Comparison of ENCODE assay signal across 41 cellular contexts in genomic region chr11:22302368-22302767, GRCh38. TPM values are rescaled to one million over a fixed set of nuclear protein-coding genes. Genes with fewer than 3 reads are reported as not detected.
"Had no signal": no experiment of that assay in that cellular context is flagged by ENCODE, and none has a peak within 500 bp of the region (broad histone marks: within the 10 kb centered on the region; RNA-seq: fewer than 3 reads in every experiment).

No MANE protein-coding gene starts in this region.

- H3K36me3 ChIP-seq: adrenal gland, ascending aorta, brain microvascular endothelial cell, breast epithelium, cardiac muscle cell had no signal

- H3K27ac Mint-ChIP-seq: activated naive CD4-positive, alpha-beta T cell treated with anti-CD3 and anti-CD28 coated beads for 36 hours; activated naive CD4-positive, alpha-beta T cell treated with anti-CD3 and anti-CD28 coated beads, Interleukin-2, amount 10 ng/mL, durations not matched to agents 7 days and 5 days; activated naive CD4-positive, alpha-beta T cell treated with anti-CD3 and anti-CD28 coated beads, Interleukin-2, amount 50 U/mL, for 24 hours; activated naive CD4-positive, alpha-beta T cell treated with anti-CD3 and anti-CD28 coated beads, Interleukin-2, amount 50 U/mL, for 72 hours; activated naive CD8-positive, alpha-beta T cell; activated naive CD8-positive, alpha-beta T cell treated with anti-CD3 and anti-CD28 coated beads for 36 hours; activated naive CD8-positive, alpha-beta T cell treated with anti-CD3 and anti-CD28 coated beads, Interleukin-2, amount 10 ng/mL, durations not matched to agents 7 days and 5 days; activated naive CD8-positive, alpha-beta T cell treated with anti-CD3 and anti-CD28 coated beads, Interleukin-2, amount 50 U/mL, for 24 hours; activated T-cell treated with anti-CD3 and anti-CD28 coated beads, Interleukin-2, amount 50 U/mL, for 24 hours; activated T-cell treated with anti-CD3 and anti-CD28 coated beads, Interleukin-2, amount 50 U/mL, for 72 hours; activated T-helper 1 cell treated with anti-CD3 and anti-CD28 coated beads, Interleukin-12 subunit alpha, Interleukin-12 subunit beta, Interleukin-2, Interleukin-4 antibody, amounts not matched to agents 30 ng/mL and 10 ng/mL and 1 ng/mL, durations not matched to agents 14 hours and 24 hours and 36 hours; activated T-helper 17 cell treated with anti-CD3 and anti-CD28 coated beads, Interleukin-2, amount 50 U/mL, for 72 hours; activated T-helper 2 cell treated with anti-CD3 and anti-CD28 coated beads, Interferon-gamma antibody, Interleukin-2, Interleukin-4, amounts not matched to agents 10 μg/mL and 5 μg/mL and 100 μg/mL, durations not matched to agents 14 hours and 24 hours and 36 hours; brain had no signal

- H3K4me3 Mint-ChIP-seq: activated naive CD4-positive, alpha-beta T cell treated with anti-CD3 and anti-CD28 coated beads for 36 hours; activated naive CD4-positive, alpha-beta T cell treated with anti-CD3 and anti-CD28 coated beads, Interleukin-2, amount 10 ng/mL, durations not matched to agents 7 days and 5 days; activated naive CD4-positive, alpha-beta T cell treated with anti-CD3 and anti-CD28 coated beads, Interleukin-2, amount 50 U/mL, for 24 hours; activated naive CD8-positive, alpha-beta T cell; activated naive CD8-positive, alpha-beta T cell treated with anti-CD3 and anti-CD28 coated beads for 36 hours; activated naive CD8-positive, alpha-beta T cell treated with anti-CD3 and anti-CD28 coated beads, Interleukin-2, amount 10 ng/mL, durations not matched to agents 7 days and 5 days; activated naive CD8-positive, alpha-beta T cell treated with anti-CD3 and anti-CD28 coated beads, Interleukin-2, amount 50 U/mL, for 24 hours; activated T-cell treated with anti-CD3 and anti-CD28 coated beads, Interleukin-2, amount 50 U/mL, for 24 hours; activated T-cell treated with anti-CD3 and anti-CD28 coated beads, Interleukin-2, amount 50 U/mL, for 4 hours; activated T-cell treated with anti-CD3 and anti-CD28 coated beads, Interleukin-2, amount 50 U/mL, for 72 hours; activated T-helper 1 cell treated with anti-CD3 and anti-CD28 coated beads, Interleukin-12 subunit alpha, Interleukin-12 subunit beta, Interleukin-2, Interleukin-4 antibody, amounts not matched to agents 30 ng/mL and 10 ng/mL and 1 ng/mL, durations not matched to agents 14 hours and 24 hours and 36 hours; activated T-helper 17 cell treated with anti-CD3 and anti-CD28 coated beads, Interleukin-2, amount 50 U/mL, for 72 hours; brain; central memory CD8-positive, alpha-beta T cell had no signal

- H3K27me3 ChIP-seq: ascending aorta, body of pancreas, brain microvascular endothelial cell had no signal

- H3K4me1 ChIP-seq: adrenal gland, ascending aorta, body of pancreas, breast epithelium had no signal

- H3K36me3 Mint-ChIP-seq: activated naive CD4-positive, alpha-beta T cell treated with anti-CD3 and anti-CD28 coated beads, Interleukin-2, amount 10 ng/mL, durations not matched to agents 7 days and 5 days; activated naive CD4-positive, alpha-beta T cell treated with anti-CD3 and anti-CD28 coated beads, Interleukin-2, amount 50 U/mL, for 24 hours; activated naive CD4-positive, alpha-beta T cell treated with anti-CD3 and anti-CD28 coated beads, Interleukin-2, amount 50 U/mL, for 72 hours; activated naive CD8-positive, alpha-beta T cell; activated naive CD8-positive, alpha-beta T cell treated with anti-CD3 and anti-CD28 coated beads for 36 hours; activated naive CD8-positive, alpha-beta T cell treated with anti-CD3 and anti-CD28 coated beads, Interleukin-2, amount 10 ng/mL, durations not matched to agents 7 days and 5 days; brain had no signal

- H3K27me3 Mint-ChIP-seq: brain; central memory CD8-positive, alpha-beta T cell had no signal

- H3K27ac ChIP-seq: adrenal gland, ascending aorta, body of pancreas, brain microvascular endothelial cell, breast epithelium, cardiac muscle cell had no signal

- FAIRE-seq: astrocyte, bronchial epithelial cell had no signal

- H3K4me3 ChIP-seq: adrenal gland, ascending aorta, body of pancreas, breast epithelium, cardiac muscle cell had no signal

- ATAC-seq: activated naive CD4-positive, alpha-beta T cell treated with anti-CD3 and anti-CD28 coated beads, Interleukin-2, amount 50 U/mL, for 72 hours; activated naive CD8-positive, alpha-beta T cell treated with anti-CD3 and anti-CD28 coated beads, Interleukin-2, amount 50 U/mL, for 24 hours; activated T-cell treated with anti-CD3 and anti-CD28 coated beads, Interleukin-2, amount 50 U/mL, for 4 hours; activated T-cell treated with anti-CD3 and anti-CD28 coated beads, Interleukin-2, amount 50 U/mL, for 72 hours; activated T-helper 17 cell treated with anti-CD3 and anti-CD28 coated beads, Interleukin-2, amount 50 U/mL, for 72 hours; body of pancreas had no signal

- H3K9me3 Mint-ChIP-seq: activated naive CD4-positive, alpha-beta T cell treated with anti-CD3 and anti-CD28 coated beads for 36 hours; activated naive CD4-positive, alpha-beta T cell treated with anti-CD3 and anti-CD28 coated beads, Interleukin-2, amount 10 ng/mL, durations not matched to agents 7 days and 5 days; activated naive CD4-positive, alpha-beta T cell treated with anti-CD3 and anti-CD28 coated beads, Interleukin-2, amount 50 U/mL, for 24 hours; activated naive CD4-positive, alpha-beta T cell treated with anti-CD3 and anti-CD28 coated beads, Interleukin-2, amount 50 U/mL, for 72 hours; activated naive CD8-positive, alpha-beta T cell treated with anti-CD3 and anti-CD28 coated beads for 36 hours; activated naive CD8-positive, alpha-beta T cell treated with anti-CD3 and anti-CD28 coated beads, Interleukin-2, amount 10 ng/mL, durations not matched to agents 7 days and 5 days; activated naive CD8-positive, alpha-beta T cell treated with anti-CD3 and anti-CD28 coated beads, Interleukin-2, amount 50 U/mL, for 24 hours; activated T-cell treated with anti-CD3 and anti-CD28 coated beads, Interleukin-2, amount 50 U/mL, for 24 hours; activated T-cell treated with anti-CD3 and anti-CD28 coated beads, Interleukin-2, amount 50 U/mL, for 4 hours; activated T-cell treated with anti-CD3 and anti-CD28 coated beads, Interleukin-2, amount 50 U/mL, for 72 hours; activated T-helper 1 cell treated with anti-CD3 and anti-CD28 coated beads, Interleukin-12 subunit alpha, Interleukin-12 subunit beta, Interleukin-2, Interleukin-4 antibody, amounts not matched to agents 30 ng/mL and 10 ng/mL and 1 ng/mL, durations not matched to agents 14 hours and 24 hours and 36 hours; activated T-helper 17 cell treated with anti-CD3 and anti-CD28 coated beads, Interleukin-2, amount 50 U/mL, for 72 hours; activated T-helper 2 cell treated with anti-CD3 and anti-CD28 coated beads, Interferon-gamma antibody, Interleukin-2, Interleukin-4, amounts not matched to agents 10 μg/mL and 5 μg/mL and 100 μg/mL, durations not matched to agents 14 hours and 24 hours and 36 hours; brain; central memory CD8-positive, alpha-beta T cell had no signal

- H3K9me3 ChIP-seq: adrenal gland, ascending aorta, body of pancreas, breast epithelium had no signal

- DNase-seq: activated effector memory CD4-positive, alpha-beta T cell treated with anti-CD3 and anti-CD28 coated beads, Interleukin-2, amount 50 U/mL, for 16 hours; activated effector memory CD4-positive, alpha-beta T cell treated with Interleukin-2 at 50 U/mL for 16 hours; activated gamma-delta T cell; activated gamma-delta T cell treated with Interleukin-2 at 50 U/mL for 16 hours; activated naive CD4-positive, alpha-beta T cell; activated naive CD4-positive, alpha-beta T cell treated with anti-CD3 and anti-CD28 coated beads for 36 hours; activated naive CD4-positive, alpha-beta T cell treated with anti-CD3 and anti-CD28 coated beads, Interleukin-2, amount 10 ng/mL, durations not matched to agents 7 days and 5 days; activated naive CD4-positive, alpha-beta T cell treated with anti-CD3 and anti-CD28 coated beads, Interleukin-2, amount 50 U/mL, for 16 hours; activated naive CD4-positive, alpha-beta T cell treated with Interleukin-2 at 50 U/mL for 16 hours; activated naive CD8-positive, alpha-beta T cell treated with anti-CD3 and anti-CD28 coated beads for 36 hours; activated naive CD8-positive, alpha-beta T cell treated with anti-CD3 and anti-CD28 coated beads, Interleukin-2, amount 10 ng/mL, durations not matched to agents 7 days and 5 days; activated naive CD8-positive, alpha-beta T cell treated with anti-CD3 and anti-CD28 coated beads, Interleukin-2, amount 50 U/mL, for 24 hours; activated T-cell treated with anti-CD3 and anti-CD28 coated beads, Interleukin-2, amount 50 U/mL, for 24 hours; activated T-cell treated with anti-CD3 and anti-CD28 coated beads, Interleukin-2, amount 50 U/mL, for 4 hours; activated T-cell treated with anti-CD3 and anti-CD28 coated beads, Interleukin-2, amount 50 U/mL, for 48 hours; activated T-cell treated with anti-CD3 and anti-CD28 coated beads, Interleukin-2, amount 50 U/mL, for 72 hours; adrenal gland; amniotic stem cell; amygdala; anterior cingulate cortex; aorta; body of pancreas; brain microvascular endothelial cell; caudate nucleus; central memory CD4-positive, alpha-beta T cell; cerebellar nuclear complex had no signal

- H3K4me1 Mint-ChIP-seq: activated naive CD4-positive, alpha-beta T cell treated with anti-CD3 and anti-CD28 coated beads, Interleukin-2, amount 10 ng/mL, durations not matched to agents 7 days and 5 days; activated naive CD4-positive, alpha-beta T cell treated with anti-CD3 and anti-CD28 coated beads, Interleukin-2, amount 50 U/mL, for 24 hours; activated naive CD8-positive, alpha-beta T cell treated with anti-CD3 and anti-CD28 coated beads for 36 hours; activated naive CD8-positive, alpha-beta T cell treated with anti-CD3 and anti-CD28 coated beads, Interleukin-2, amount 10 ng/mL, durations not matched to agents 7 days and 5 days; activated naive CD8-positive, alpha-beta T cell treated with anti-CD3 and anti-CD28 coated beads, Interleukin-2, amount 50 U/mL, for 24 hours; activated T-helper 17 cell treated with anti-CD3 and anti-CD28 coated beads, Interleukin-2, amount 50 U/mL, for 72 hours; brain; central memory CD8-positive, alpha-beta T cell had no signal

RNA-seq across cellular contexts. Expression of gene SLC17A6, which starts 35.8 kb away (rescaled TPM):
- total RNA-seq: activated naive CD4-positive, alpha-beta T cell treated with anti-CD3 and anti-CD28 coated beads for 36 hours; activated naive CD4-positive, alpha-beta T cell treated with anti-CD3 and anti-CD28 coated beads, Interleukin-2, amount 50 U/mL, for 72 hours; activated naive CD8-positive, alpha-beta T cell treated with anti-CD3 and anti-CD28 coated beads for 36 hours; activated naive CD8-positive, alpha-beta T cell treated with anti-CD3 and anti-CD28 coated beads, Interleukin-2, amount 10 ng/mL, durations not matched to agents 7 days and 5 days; activated T-cell treated with anti-CD3 and anti-CD28 coated beads, Interleukin-2, amount 50 U/mL, for 4 hours; activated T-cell treated with anti-CD3 and anti-CD28 coated beads, Interleukin-2, amount 50 U/mL, for 72 hours; activated T-helper 1 cell treated with anti-CD3 and anti-CD28 coated beads, Interleukin-12 subunit alpha, Interleukin-12 subunit beta, Interleukin-2, Interleukin-4 antibody, amounts not matched to agents 30 ng/mL and 10 ng/mL and 1 ng/mL, durations not matched to agents 14 hours and 24 hours and 36 hours; activated T-helper 17 cell treated with anti-CD3 and anti-CD28 coated beads, Interleukin-2, amount 50 U/mL, for 72 hours; activated T-helper 2 cell treated with anti-CD3 and anti-CD28 coated beads, Interferon-gamma antibody, Interleukin-2, Interleukin-4, amounts not matched to agents 10 μg/mL and 5 μg/mL and 100 μg/mL, durations not matched to agents 14 hours and 24 hours and 36 hours; adrenal gland; aorta; ascending aorta; astrocyte; body of pancreas; breast epithelium; bronchial epithelial cell; cardiac muscle cell; cardiac septum; chondrocyte had no signal
- polyA plus RNA-seq: adrenal gland, aorta, cardiac muscle cell had no signal
